In genomic region chr12:69331846-69332684, GRCh38 we compare ENCODE assay signal across 11 cellular contexts. TPM values are rescaled to one million over a fixed set of nuclear protein-coding genes. Genes with fewer than 3 reads are reported as not detected.
DNase-seq lines count a peak whose midpoint lies in the region; ATAC-seq, FAIRE-seq and TF ChIP-seq lines count a peak whose summit lies in the region.
"Had no signal": no experiment of that assay in that cellular context is flagged by ENCODE, and none has a peak within 500 bp of the region (broad histone marks: within the 10 kb centered on the region; RNA-seq: fewer than 3 reads in every experiment).

No MANE protein-coding gene starts in this region.

- no peak overlapping the region for H4K5ac ChIP-seq in IMR-90 (ENCODE audit: low read depth, low read length)

- no peak overlapping the region for H2BK120ac ChIP-seq in IMR-90 (ENCODE audit: low read depth, low read length)

- intact Hi-C loops in IMR-90 (cut with micrococcal nuclease), result no loop called here

- H2BK15ac ChIP-seq in IMR-90 (ENCODE audit: low read depth, low read length), result no peak overlapping the region

- dilution Hi-C loops in IMR-90 (cut with HindIII; ENCODE audit: low sequenced_read_pairs, unreplicated experiment), result no loop called here

- no peaks in the 10 kb centered on the region for H3K9me3 Mint-ChIP-seq in CD8-positive, alpha-beta memory T cell
- H3K9me3 Mint-ChIP-seq in effector memory CD8-positive, alpha-beta T cell, result no peaks in the 10 kb centered on the region

- no peaks in the 10 kb centered on the region for H3K36me3 ChIP-seq in CD8-positive, alpha-beta memory T cell (ENCODE audit: insufficient read depth, low read length)
- H3K36me3 ChIP-seq in IMR-90 (ENCODE audit: control insufficient read depth, insufficient read depth, low read length), result no peaks in the 10 kb centered on the region

- no peaks in the 10 kb centered on the region for H3K27me3 Mint-ChIP-seq in CD8-positive, alpha-beta memory T cell
- no peaks in the 10 kb centered on the region for H3K27me3 Mint-ChIP-seq in effector memory CD8-positive, alpha-beta T cell

- no TSS peak for BruUV-seq in IMR-90 (replicated peaks; lab: Mats Ljungman, UMichigan)

- in situ Hi-C loops in IMR-90 (cut with MboI; ENCODE audit: low sequenced_read_pairs), result loop anchor here (25.0 kb wide), 1 partner anchor 405 kb away; the partner anchor contains the start of gene RAB3IP

- no peak overlapping the region for H2BK5ac ChIP-seq in IMR-90 (ENCODE audit: low read depth, low read length, poor library complexity, severe bottlenecking)

- no peak overlapping the region for H3K23ac ChIP-seq in IMR-90 (ENCODE audit: low read depth, low read length)

- H3K9me1 ChIP-seq in IMR-90 (ENCODE audit: insufficient read depth, low read length), result no peaks in the 10 kb centered on the region

- no peak overlapping the region for H2AK9ac ChIP-seq in IMR-90 (replicated peaks; ENCODE audit: low read depth, low read length, poor library complexity)

- H3K18ac ChIP-seq in IMR-90 (ENCODE audit: low read depth, low read length), result no peak overlapping the region

- CTCF ChIA-PET in CD8-positive, alpha-beta memory T cell (lab: Charles Lee), result interaction anchor here (1.5 to 3.9 kb wide), 5 partner anchors 26 to 240 kb away, joined by 3 to 28 read pairs (median 5); no protein-coding TSS in a partner anchor
- CTCF ChIA-PET in IMR-90 (lab: Yijun Ruan, JAX), result no interaction called here

- H3K9ac ChIP-seq in IMR-90 (ENCODE audit: low read depth, low read length), result no peak overlapping the region

- H3K56ac ChIP-seq in IMR-90 (ENCODE audit: extremely low read depth, insufficient read depth, low read length), result no peak overlapping the region

- no peaks in the 10 kb centered on the region for H4K20me1 ChIP-seq in IMR-90 (ENCODE audit: insufficient read depth, low read length)

- no peak overlapping the region for H2BK20ac ChIP-seq in IMR-90 (ENCODE audit: low read depth, low read length)

- POLR2A ChIA-PET in CD8-positive, alpha-beta memory T cell (lab: Charles Lee), result interaction anchor here (0.8 to 1.8 kb wide), 4 partner anchors 8 to 93 kb away, joined by 4 to 7 read pairs (median 4); partner anchors contain the start of gene CPSF6
- POLR2A ChIA-PET in IMR-90 (lab: Charles Lee; ENCODE audit: unreplicated experiment), result no interaction called here

- H4K8ac ChIP-seq in IMR-90 (ENCODE audit: low read depth in 2 of 2, low read length in 2 of 2), result no peak overlapping the region

- TF ChIP-seq RAD21 in IMR-90 (IDR thresholded peaks at IDR 0.05; ENCODE audit: low read length), result no peak

- TF ChIP-seq POLR2A in IMR-90 (IDR thresholded peaks at IDR 0.05; ENCODE audit: low read depth, low read length), result no peak
- no peak for TF ChIP-seq POLR2A in GM12892 (IDR thresholded peaks at IDR 0.05; ENCODE audit: low read depth, low read length)

- H3K14ac ChIP-seq in IMR-90 (replicated peaks; ENCODE audit: low read depth, low read length), result no peak overlapping the region

- H2AK5ac ChIP-seq in IMR-90 (ENCODE audit: low read depth, low read length), result no peak overlapping the region

- ATAC-seq in IMR-90 (ENCODE audit: low read depth) (no peak), omental fat pad (ENCODE audit: low FRiP score) (peak; percentile 19), HG02852 (IDR thresholded peaks at IDR 0.05; ENCODE audit: unreplicated experiment) (no peak)
- ATAC-seq in effector memory CD8-positive, alpha-beta T cell (replicated peaks), result no peak

- no peaks in the 10 kb centered on the region for H3K27me3 ChIP-seq in CD8-positive, alpha-beta memory T cell (ENCODE audit: insufficient read depth, low read length, poor library complexity, severe bottlenecking)
- H3K27me3 ChIP-seq in IMR-90 (ENCODE audit: control insufficient read depth, insufficient read depth, low read length), result peaks cover 32% of the 10 kb centered on the region

- no peak for FAIRE-seq in GM12892 (lab: Jason Lieb, UNC)

- H4K91ac ChIP-seq in IMR-90 (ENCODE audit: insufficient read depth, low read depth, low read length), result no peak overlapping the region

- H3K4me3 ChIP-seq in CD8-positive, alpha-beta memory T cell (ENCODE audit: low read length), result peak overlapping the region; percentile 73
- H3K4me3 ChIP-seq in IMR-90 (ENCODE audit: insufficient read depth, low read depth, low read length), result no peak overlapping the region

- peak overlapping the region; percentile 89 to 99 (median 96) for H3K27ac Mint-ChIP-seq in CD8-positive, alpha-beta memory T cell
- H3K27ac Mint-ChIP-seq in effector memory CD8-positive, alpha-beta T cell, result peak overlapping the region in 1 of 2 donors; percentile 93

- 51% methylated on average over 4 of the region's 20 CpGs; no CpG with 5 or more reads in 1 of the 2 experiments for WGBS in IMR-90 (ENCODE audit: extremely low coverage in 2 of 2, insufficient read length in 1 of 2), 2 experiments

- H3K4me1 ChIP-seq in CD8-positive, alpha-beta memory T cell (ENCODE audit: insufficient read depth, low read length), result peaks cover 47% of the 10 kb centered on the region
- 0 out of 2 replicates have a peak, but pooled peaks cover 2% of the 10 kb centered on the region for H3K4me1 ChIP-seq in IMR-90 (ENCODE audit: control insufficient read depth, insufficient read depth, low read length)

- H3K79me1 ChIP-seq in IMR-90 (ENCODE audit: low read depth in 1 of 2, low read length in 2 of 2), result no peaks in the 10 kb centered on the region

- H3K4me1 Mint-ChIP-seq in CD8-positive, alpha-beta memory T cell, result peaks cover 27 to 59% (median 53%) of the 10 kb centered on the region in 3 donors
- H3K4me1 Mint-ChIP-seq in effector memory CD8-positive, alpha-beta T cell (ENCODE audit: low read depth in 2 of 2), result peaks cover 13 to 16% of the 10 kb centered on the region in 2 donors

- H3K4me2 ChIP-seq in IMR-90 (ENCODE audit: low read depth, low read length), result no peak overlapping the region

- no peak overlapping the region for H3K27ac ChIP-seq in CD8-positive, alpha-beta memory T cell (ENCODE audit: low read depth, low read length)
- no peak overlapping the region for H3K27ac ChIP-seq in IMR-90 (ENCODE audit: insufficient read depth, low read length)
- H3K27ac ChIP-seq in caudate nucleus (ENCODE audit: low read depth, low read length), result no peak overlapping the region

- peak overlapping the region; percentile 63 for H2AFZ ChIP-seq in IMR-90 (replicated peaks; ENCODE audit: low read length, poor library complexity)

- peaks cover 3 to 13% (median 4%) of the 10 kb centered on the region in 3 donors for H3K36me3 Mint-ChIP-seq in CD8-positive, alpha-beta memory T cell
- H3K36me3 Mint-ChIP-seq in effector memory CD8-positive, alpha-beta T cell (ENCODE audit: insufficient read depth), result no peaks in the 10 kb centered on the region

- H3K4me3 Mint-ChIP-seq in CD8-positive, alpha-beta memory T cell, result peak overlapping the region; percentile 89 to 96 (median 94)
- H3K4me3 Mint-ChIP-seq in effector memory CD8-positive, alpha-beta T cell, result peak overlapping the region; percentile 84 to 92

- H3K9me3 ChIP-seq in CD8-positive, alpha-beta memory T cell (ENCODE audit: low read length), result no peaks in the 10 kb centered on the region
- no peaks in the 10 kb centered on the region for H3K9me3 ChIP-seq in IMR-90 (ENCODE audit: control insufficient read depth, insufficient read depth, low read length)

- no peak for DNase-seq in CD8-positive, alpha-beta memory T cell
- DNase-seq in IMR-90 (no peak), omental fat pad (ENCODE audit: low spot score) (no peak), NCI-H1092 (lab: John Stamatoyannopoulos, UW) (no peak), GM12892 (ENCODE audit: insufficient read length) (no peak), caudate nucleus (lab: John Stamatoyannopoulos, UW) (no peak)
- DNase-seq in effector memory CD8-positive, alpha-beta T cell, result no peak
- DNase-seq: mammary epithelial cell, NCI-H2029 treated with DMSO at 0.1 percent for 48 hours, SHP77 treated with DMSO at 0.1 percent for 48 hours had no signal

- no peak overlapping the region for H3K4ac ChIP-seq in IMR-90 (ENCODE audit: low read depth, low read length)

- TF ChIP-seq CTCF in IMR-90 (conservative IDR thresholded peaks at IDR 0.05; ENCODE audit: low read depth, low read length) (no peak), omental fat pad (IDR thresholded peaks at IDR 0.05) (no peak)

TF ChIP-seq in IMR-90, 13 proteins besides CTCF, POLR2A, EP300 and RAD21:
- TF ChIP-seq CEBPB (IDR thresholded peaks at IDR 0.05; ENCODE audit: low read depth, low read length) (no peak), FOS (IDR thresholded peaks at IDR 0.05; ENCODE audit: low read depth, low read length) (no peak), RFX5 (IDR thresholded peaks at IDR 0.05; ENCODE audit: low read depth, low read length) (no peak), MAZ (IDR thresholded peaks at IDR 0.05; ENCODE audit: borderline replicate concordance, low read depth, low read length) (no peak), SMC3 (IDR thresholded peaks at IDR 0.05; ENCODE audit: low read depth, low read length) (no peak), USF2 (IDR thresholded peaks at IDR 0.05; ENCODE audit: low read depth, low read length) (no peak)

RNA-seq across cellular contexts. Expression of gene LYZ, which starts 16.1 kb away (rescaled TPM):
- total RNA-seq in CD8-positive, alpha-beta memory T cell, result 1 to 10 TPM; 8.7 to 8.8 TPM
- polyA plus RNA-seq in CD8-positive, alpha-beta memory T cell, result not detected
- total RNA-seq in IMR-90 (2012; rRNA removed), result not detected in 2 replicates
- polyA plus RNA-seq in IMR-90 (2012; rRNA removed), result not detected in 2 replicates
- polyA plus RNA-seq in IMR-90 (2012; cell fraction: cytosol; rRNA removed), result not detected in 2 replicates
- polyA plus RNA-seq in IMR-90 (2012; cell fraction: nucleus; rRNA removed; ENCODE audit: low replicate concordance), result not detected in 2 replicates
- 100 to 1,000 TPM in 2 of 4 donors, 10 to 100 TPM in 2; 39.8 to 214 (median 94.1) TPM for total RNA-seq in omental fat pad
- not detected for polyA plus RNA-seq in GM12892 (2012; ENCODE audit: missing spikeins)
- total RNA-seq: mammary epithelial cell had no signal
- polyA plus RNA-seq: mammary epithelial cell had no signal

RNA-seq across cellular contexts. Expression of gene YEATS4, which starts 27.5 kb away (rescaled TPM):
- total RNA-seq in CD8-positive, alpha-beta memory T cell, result 10 to 100 TPM; 34.9 to 39.7 TPM
- polyA plus RNA-seq in CD8-positive, alpha-beta memory T cell, result 26.6 TPM
- total RNA-seq in IMR-90 (2012; rRNA removed) (15.1 and 17.8 TPM in 2 replicates), omental fat pad (10 to 100 TPM in 1 of 4 donors, 1 to 10 TPM in 3; 6.0 to 10.6 (median 7.0) TPM)
- polyA plus RNA-seq in IMR-90 (2012; rRNA removed), result 6.9 and 10.0 TPM in 2 replicates
- polyA plus RNA-seq in IMR-90 (2012; cell fraction: cytosol; rRNA removed), result 23.0 and 30.8 TPM in 2 replicates
- 7.0 and 14.9 TPM in 2 replicates for polyA plus RNA-seq in IMR-90 (2012; cell fraction: nucleus; rRNA removed; ENCODE audit: low replicate concordance)
- polyA plus RNA-seq in GM12892 (2012; ENCODE audit: missing spikeins), result 35.0 TPM

Comparison
In these comparisons a context has a peak if more than half of its experiments do, and no peak if none do; other contexts are left out.
1. RNA of gene LYZ, which starts 16.1 kb away (total RNA-seq): 39.8 to 214 TPM in omental fat pad; 8.7 to 8.8 TPM in CD8-positive, alpha-beta memory T cell and not detected in IMR-90; every median in the first group is over 4 times any median in the second.